23 cellular contexts compared by ENCODE assay signal in the genomic region with DNA sequence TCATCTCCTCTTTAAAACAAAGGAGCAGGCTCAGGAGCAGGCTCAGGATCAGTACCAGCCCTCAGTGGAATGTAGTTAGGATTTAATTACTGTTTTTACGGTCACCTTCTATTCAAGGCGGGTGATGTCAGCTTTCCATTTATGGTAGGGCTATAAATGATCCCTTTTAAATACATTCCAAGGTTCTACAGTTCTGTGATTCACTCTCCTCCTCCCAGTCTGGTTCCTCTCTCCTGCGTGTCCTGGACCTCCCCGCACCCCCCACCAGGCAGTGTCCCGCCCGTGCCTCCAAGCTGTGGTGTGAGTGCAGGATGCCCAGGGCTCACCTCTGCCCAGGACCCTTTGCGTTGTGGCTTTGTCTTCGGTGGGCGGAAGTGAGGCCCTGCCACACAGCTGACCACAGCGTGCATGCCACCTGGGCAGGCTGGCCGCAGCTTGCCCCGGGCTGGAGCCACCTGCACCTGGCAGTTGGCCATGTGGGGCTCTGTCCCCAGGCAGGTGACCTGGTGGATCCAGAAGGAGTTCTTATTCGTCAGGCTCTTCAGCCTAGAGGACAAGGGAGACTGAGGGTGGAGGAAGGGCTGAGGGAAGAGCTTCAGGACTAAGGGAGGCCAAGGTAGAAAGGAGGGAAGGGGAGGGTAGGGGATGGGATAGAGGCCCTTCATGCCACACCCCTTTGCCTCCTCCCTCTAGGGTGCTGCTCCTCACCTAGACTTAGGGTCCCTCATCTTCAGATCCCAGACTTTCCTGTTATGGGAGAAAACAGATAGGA. TPM values are rescaled to one million over a fixed set of nuclear protein-coding genes. Genes with fewer than 3 reads are reported as not detected.
DNase-seq lines count a peak whose midpoint lies in the region; ATAC-seq, FAIRE-seq and TF ChIP-seq lines count a peak whose summit lies in the region.
"Had no signal": no experiment of that assay in that cellular context is flagged by ENCODE, and none has a peak within 500 bp of the region (broad histone marks: within the 10 kb centered on the region; RNA-seq: fewer than 3 reads in every experiment).

No MANE protein-coding gene starts in this region.

- no peaks in the 10 kb centered on the region for H3K36me3 ChIP-seq in H7 (replicated peaks; ENCODE audit: control insufficient read depth, insufficient read depth, low read length)
- no peaks in the 10 kb centered on the region for H3K36me3 ChIP-seq in neuronal stem cell (replicated peaks in 1 of 2; ENCODE audit: control insufficient read depth in 2 of 2, insufficient read depth in 2 of 2, low read length in 2 of 2)

- peak overlapping the region; percentile 64 for H2AK5ac ChIP-seq in neuronal stem cell (ENCODE audit: low read depth, low read length)

- H3K27me3 Mint-ChIP-seq in CD14-positive monocyte (ENCODE audit: low read depth in 3 of 3), result peaks cover 1 to 3% (median 2%) of the 10 kb centered on the region in 3 donors
- no peaks in the 10 kb centered on the region for H3K27me3 Mint-ChIP-seq in naive thymus-derived CD8-positive, alpha-beta T cell
- H3K27me3 Mint-ChIP-seq: activated CD4-positive, alpha-beta T cell treated with anti-CD3 and anti-CD28 coated beads, Interleukin-2, amount 10 ng/mL, durations not matched to agents 24 days and 14 days; stimulated activated memory B cell treated with anti-CD40 and anti-IgM and Interleukin-4, amounts not matched to agents 10 μg/mL and 1 μg/mL and 100 μg/mL, for 72 hours had no signal

- DNase-seq in CD14-positive monocyte (ENCODE audit: low spot score) (no peak), H7 (peak; percentile 28), astrocyte of the hippocampus (ENCODE audit: low read depth, low spot score) (peak; percentile 52), neuronal stem cell (ENCODE audit: low spot score) (no peak), frontal cortex (ENCODE audit: low spot score in 2 of 2) (no peak), AG08396 (ENCODE audit: low spot score) (no peak)
- no peak for DNase-seq in naive thymus-derived CD8-positive, alpha-beta T cell
- DNase-seq: activated CD4-positive, alpha-beta T cell treated with anti-CD3 and anti-CD28 coated beads, Interleukin-2, amount 10 ng/mL, durations not matched to agents 24 days and 14 days; activated CD8-positive, alpha-beta memory T cell treated with anti-CD3 and anti-CD28 coated beads, Interleukin-2, amount 50 U/mL, for 48 hours; activated gamma-delta T cell; Calu3; left lung; mucosa of descending colon; NCI-H1930; NCI-H446; occipital lobe; right cardiac atrium; SW 1271 had no signal

- no CpG with 5 or more reads among the region's 13 CpGs for WGBS in neuronal stem cell (ENCODE audit: extremely low coverage in 2 of 2, insufficient read length in 2 of 2, insufficient replicate concordance in 1 of 2), 2 donors

- no peak overlapping the region for H3K4me3 ChIP-seq in H7 (ENCODE audit: insufficient read depth, low read depth, low read length)
- H3K4me3 ChIP-seq in neuronal stem cell (ENCODE audit: low read length in 2 of 2), result no peak overlapping the region
- H3K4me3 ChIP-seq: gastroesophageal sphincter, left lung, mucosa of descending colon had no signal

- H3K27me3 ChIP-seq in H7 (ENCODE audit: control insufficient read depth, insufficient read depth, low read length) (no peaks in the 10 kb centered on the region), neuronal stem cell (ENCODE audit: control insufficient read depth in 3 of 3, insufficient read depth in 3 of 3, low read depth in 1 of 3, low read length in 3 of 3) (no peaks in the 10 kb centered on the region)
- H3K27me3 ChIP-seq: gastroesophageal sphincter, left lung had no signal

- peak overlapping the region; percentile 87 for H2BK12ac ChIP-seq in neuronal stem cell (ENCODE audit: low read length)

- peaks cover 23% of the 10 kb centered on the region for H3K4me1 Mint-ChIP-seq in CD14-positive monocyte
- peaks cover 0 to 4% (median 0%) of the 10 kb centered on the region in 4 donors for H3K4me1 Mint-ChIP-seq in naive thymus-derived CD8-positive, alpha-beta T cell
- H3K4me1 Mint-ChIP-seq: activated CD4-positive, alpha-beta T cell treated with anti-CD3 and anti-CD28 coated beads, Interleukin-2, amount 10 ng/mL, durations not matched to agents 24 days and 14 days; stimulated activated memory B cell treated with anti-CD40 and anti-IgM and Interleukin-4, amounts not matched to agents 10 μg/mL and 1 μg/mL and 100 μg/mL, for 72 hours had no signal

- H2BK15ac ChIP-seq in neuronal stem cell (ENCODE audit: low read length), result no peak overlapping the region

- no peak overlapping the region for H4K8ac ChIP-seq in neuronal stem cell (ENCODE audit: low read depth, low read length)

- peaks cover 4% of the 10 kb centered on the region for H3K79me1 ChIP-seq in neuronal stem cell (ENCODE audit: low read depth, low read length)

- no peak overlapping the region for H2BK120ac ChIP-seq in neuronal stem cell (ENCODE audit: low read depth, low read length)

- H2AFZ ChIP-seq in neuronal stem cell (ENCODE audit: low read length), result no peak overlapping the region

- TF ChIP-seq CTCF in CD14-positive monocyte (IDR thresholded peaks at IDR 0.05), result no peak

- no peak for FAIRE-seq in frontal cortex (lab: Jason Lieb, UNC)
- FAIRE-seq: H1, TTC549 had no signal

- no peak overlapping the region for H3K9ac ChIP-seq in neuronal stem cell (ENCODE audit: low read depth, low read length, poor library complexity)

- H2BK5ac ChIP-seq in neuronal stem cell (ENCODE audit: low read length), result no peak overlapping the region

- H3K23ac ChIP-seq in neuronal stem cell (ENCODE audit: low read depth, low read length, poor library complexity), result no peak overlapping the region

- H3K14ac ChIP-seq in neuronal stem cell (ENCODE audit: low read length), result peak overlapping the region; percentile 76

- no peak overlapping the region for H3K4me2 ChIP-seq in neuronal stem cell (ENCODE audit: insufficient read depth, low read length, poor library complexity, severe bottlenecking)

- ATAC-seq in naive thymus-derived CD8-positive, alpha-beta T cell, result no peak
- no peak for ATAC-seq in HG03108 (IDR thresholded peaks at IDR 0.05; ENCODE audit: unreplicated experiment)
- ATAC-seq: gastroesophageal sphincter; mucosa of descending colon; right cardiac atrium; stimulated activated memory B cell treated with anti-CD40 and anti-IgM and Interleukin-4, amounts not matched to agents 10 μg/mL and 1 μg/mL and 100 μg/mL, for 72 hours had no signal

- peak overlapping the region in 4 of 7 donors; percentile 46 to 92 (median 73) for H3K27ac Mint-ChIP-seq in CD14-positive monocyte
- no peak overlapping the region for H3K27ac Mint-ChIP-seq in naive thymus-derived CD8-positive, alpha-beta T cell
- H3K27ac Mint-ChIP-seq: activated CD4-positive, alpha-beta T cell treated with anti-CD3 and anti-CD28 coated beads, Interleukin-2, amount 10 ng/mL, durations not matched to agents 24 days and 14 days; stimulated activated memory B cell treated with anti-CD40 and anti-IgM and Interleukin-4, amounts not matched to agents 10 μg/mL and 1 μg/mL and 100 μg/mL, for 72 hours had no signal

- H3K4ac ChIP-seq in neuronal stem cell (ENCODE audit: low read length), result no peak overlapping the region

- H3K4me1 ChIP-seq in neuronal stem cell (ENCODE audit: control insufficient read depth in 2 of 2, insufficient read depth in 1 of 2, low read depth in 1 of 2, low read length in 2 of 2), result peaks cover 0 to 2% of the 10 kb centered on the region in 2 donors

- peak overlapping the region; percentile 88 for H3K18ac ChIP-seq in neuronal stem cell (ENCODE audit: low read length)

- POLR2A ChIA-PET in naive thymus-derived CD8-positive, alpha-beta T cell (lab: Charles Lee), result no interaction called here

- H3K4me3 Mint-ChIP-seq in CD14-positive monocyte, result no peak overlapping the region
- no peak overlapping the region for H3K4me3 Mint-ChIP-seq in naive thymus-derived CD8-positive, alpha-beta T cell
- H3K4me3 Mint-ChIP-seq: activated CD4-positive, alpha-beta T cell treated with anti-CD3 and anti-CD28 coated beads, Interleukin-2, amount 10 ng/mL, durations not matched to agents 24 days and 14 days; stimulated activated memory B cell treated with anti-CD40 and anti-IgM and Interleukin-4, amounts not matched to agents 10 μg/mL and 1 μg/mL and 100 μg/mL, for 72 hours had no signal

- peaks cover 15% of the 10 kb centered on the region in 2 donors for H3K36me3 Mint-ChIP-seq in CD14-positive monocyte
- H3K36me3 Mint-ChIP-seq in naive thymus-derived CD8-positive, alpha-beta T cell, result peaks cover 0 to 6% (median 5%) of the 10 kb centered on the region in 3 donors

- no peak overlapping the region for H4K91ac ChIP-seq in neuronal stem cell (ENCODE audit: low read depth, low read length, poor library complexity)

- H3K27ac ChIP-seq in neuronal stem cell (replicated peaks; ENCODE audit: low read length), result no peak overlapping the region
- H3K27ac ChIP-seq: gastroesophageal sphincter had no signal

- intact Hi-C loops in CD14-positive monocyte (cut with micrococcal nuclease), result no loop called here

- no peaks in the 10 kb centered on the region for H3K9me3 ChIP-seq in neuronal stem cell (replicated peaks in 1 of 2; ENCODE audit: control insufficient read depth in 2 of 2, insufficient read depth in 1 of 2, low read depth in 1 of 2, low read length in 2 of 2)
- H3K9me3 ChIP-seq: gastroesophageal sphincter, left lung, mucosa of descending colon had no signal

- peaks cover 0 to 4% (median 0%) of the 10 kb centered on the region in 7 donors for H3K9me3 Mint-ChIP-seq in CD14-positive monocyte
- H3K9me3 Mint-ChIP-seq in naive thymus-derived CD8-positive, alpha-beta T cell, result no peaks in the 10 kb centered on the region
- H3K9me3 Mint-ChIP-seq: activated CD4-positive, alpha-beta T cell treated with anti-CD3 and anti-CD28 coated beads, Interleukin-2, amount 10 ng/mL, durations not matched to agents 24 days and 14 days; stimulated activated memory B cell treated with anti-CD40 and anti-IgM and Interleukin-4, amounts not matched to agents 10 μg/mL and 1 μg/mL and 100 μg/mL, for 72 hours had no signal

RNA-seq across cellular contexts. Expression of gene LOXL4, which starts 9.1 kb away (rescaled TPM):
- polyA plus RNA-seq in CD14-positive monocyte, result under 1 TPM in 1 of 2 donors, not detected in 1; 0.05 TPM
- 1.4 and 1.7 TPM in 2 replicates for total RNA-seq in H7 (2014; rRNA removed; shearing (Covaris generic))
- 1.9 TPM for polyA plus RNA-seq in neuronal stem cell (2013, experiment 1 of 2)
- polyA plus RNA-seq in neuronal stem cell (2013, experiment 2 of 2), result 1.9 TPM
- total RNA-seq in frontal cortex, result not detected
- not detected for total RNA-seq in naive thymus-derived CD8-positive, alpha-beta T cell
- polyA plus RNA-seq in naive thymus-derived CD8-positive, alpha-beta T cell, result under 1 TPM in 1 of 3 donors, not detected in 2; 0.12 TPM
- total RNA-seq: activated CD4-positive, alpha-beta T cell treated with anti-CD3 and anti-CD28 coated beads, Interleukin-2, amount 10 ng/mL, durations not matched to agents 24 days and 14 days had no signal

Comparison
In these comparisons a context has a peak if more than half of its experiments do, and no peak if none do; other contexts are left out.
1. DNase-seq: peak in H7 (single experiment) and astrocyte of the hippocampus (single experiment); none in CD14-positive monocyte (single experiment), neuronal stem cell (single experiment), frontal cortex (0 of 2), AG08396 (single experiment) and naive thymus-derived CD8-positive, alpha-beta T cell (0 of 10).
2. H3K27ac Mint-ChIP-seq: peak in CD14-positive monocyte (4 of 7); none in naive thymus-derived CD8-positive, alpha-beta T cell (0 of 10).